In genomic region chr16:57809843-57810196, GRCh38 we compare ENCODE assay signal across 8 cellular contexts. TPM values are rescaled to one million over a fixed set of nuclear protein-coding genes. Genes with fewer than 3 reads are reported as not detected.
A peak's percentile ranks its signal among the peaks of the same experiment; 100 is the strongest.
DNase-seq lines count a peak whose midpoint lies in the region; ATAC-seq, FAIRE-seq and TF ChIP-seq lines count a peak whose summit lies in the region.

No MANE protein-coding gene starts in this region.

- H3K4me3 ChIP-seq in body of pancreas (no peak overlapping the region), pancreas (no peak overlapping the region)

- H3K27ac ChIP-seq in body of pancreas (peak overlapping the region; percentile 59 to 96 (median 88)), pancreas (peak overlapping the region; percentile 57 to 91 (median 74))

- no peak for FAIRE-seq in pancreas (lab: Jason Lieb, UNC)

- intact Hi-C loops in body of pancreas (cut with DNase I) (no loop called here), pancreas (cut with DNase I) (no loop called here)

- WGBS in body of pancreas, 2 donors = 70 to 77% methylated on average over 4 to 7 of the region's 7 CpGs
- 78 to 79% methylated on average over 7 of the region's 7 CpGs for WGBS in pancreas, 2 donors

- no peak for TF ChIP-seq CTCF in body of pancreas (IDR thresholded peaks at IDR 0.05)
- no peak for TF ChIP-seq CTCF in pancreas (IDR thresholded peaks at IDR 0.05)

- peaks cover 44% of the 10 kb centered on the region for H3K4me1 ChIP-seq in body of pancreas
- peaks cover 18 to 46% (median 30%) of the 10 kb centered on the region in 3 donors for H3K4me1 ChIP-seq in pancreas

- peak; percentile 15 for ATAC-seq in GM19023 (IDR thresholded peaks at IDR 0.05; ENCODE audit: unreplicated experiment)
- ATAC-seq in HG03159 (IDR thresholded peaks at IDR 0.05; ENCODE audit: unreplicated experiment) = peak; percentile 14
- ATAC-seq in body of pancreas = no peak
- peak in 2 of 4 donors; percentile 0 to 1 for ATAC-seq in pancreas
- no peak for ATAC-seq in HG03108 (IDR thresholded peaks at IDR 0.05; ENCODE audit: unreplicated experiment)
- ATAC-seq in HG03378 (IDR thresholded peaks at IDR 0.05; ENCODE audit: unreplicated experiment) = no peak

- TF ChIP-seq POLR2A in body of pancreas (IDR thresholded peaks at IDR 0.05) = no peak

- no peaks in the 10 kb centered on the region for H3K9me3 ChIP-seq in body of pancreas
- H3K9me3 ChIP-seq in pancreas = no peaks in the 10 kb centered on the region

- no peaks in the 10 kb centered on the region for H3K36me3 ChIP-seq in body of pancreas (replicated peaks in 1 of 2; ENCODE audit: insufficient read depth in 1 of 2, low read depth in 2 of 2)
- H3K36me3 ChIP-seq in pancreas = no peaks in the 10 kb centered on the region

- H3K27me3 ChIP-seq in body of pancreas (no peaks in the 10 kb centered on the region), pancreas (no peaks in the 10 kb centered on the region)

- DNase-seq in body of pancreas = no peak
- DNase-seq in pancreas = peak in 1 of 6 donors; percentile 26
- DNase-seq in NCI-H1417 treated with DMSO at 0.1 percent for 48 hours (lab: John Stamatoyannopoulos, UW) = no peak
- no peak for DNase-seq in NCI-H2171 treated with DMSO at 0.1 percent for 48 hours (lab: John Stamatoyannopoulos, UW)

RNA-seq across cellular contexts. Expression of gene KIFC3, which starts 7.5 kb away (rescaled TPM):
- 100 to 1,000 TPM; 120 to 205 TPM for total RNA-seq in body of pancreas
- total RNA-seq in pancreas = 10 to 100 TPM; 33.8 to 71.0 (median 60.5) TPM
- 100 to 1,000 TPM; 277 to 284 TPM for polyA plus RNA-seq in pancreas

Comparison
In these comparisons a context has a peak if more than half of its experiments do, and no peak if none do; other contexts are left out.
1. ATAC-seq: peak in GM19023 (single experiment) and HG03159 (single experiment); none in body of pancreas (single experiment), HG03108 (single experiment) and HG03378 (single experiment).